ENCODE assay signal across 8 cellular contexts in the genomic region with DNA sequence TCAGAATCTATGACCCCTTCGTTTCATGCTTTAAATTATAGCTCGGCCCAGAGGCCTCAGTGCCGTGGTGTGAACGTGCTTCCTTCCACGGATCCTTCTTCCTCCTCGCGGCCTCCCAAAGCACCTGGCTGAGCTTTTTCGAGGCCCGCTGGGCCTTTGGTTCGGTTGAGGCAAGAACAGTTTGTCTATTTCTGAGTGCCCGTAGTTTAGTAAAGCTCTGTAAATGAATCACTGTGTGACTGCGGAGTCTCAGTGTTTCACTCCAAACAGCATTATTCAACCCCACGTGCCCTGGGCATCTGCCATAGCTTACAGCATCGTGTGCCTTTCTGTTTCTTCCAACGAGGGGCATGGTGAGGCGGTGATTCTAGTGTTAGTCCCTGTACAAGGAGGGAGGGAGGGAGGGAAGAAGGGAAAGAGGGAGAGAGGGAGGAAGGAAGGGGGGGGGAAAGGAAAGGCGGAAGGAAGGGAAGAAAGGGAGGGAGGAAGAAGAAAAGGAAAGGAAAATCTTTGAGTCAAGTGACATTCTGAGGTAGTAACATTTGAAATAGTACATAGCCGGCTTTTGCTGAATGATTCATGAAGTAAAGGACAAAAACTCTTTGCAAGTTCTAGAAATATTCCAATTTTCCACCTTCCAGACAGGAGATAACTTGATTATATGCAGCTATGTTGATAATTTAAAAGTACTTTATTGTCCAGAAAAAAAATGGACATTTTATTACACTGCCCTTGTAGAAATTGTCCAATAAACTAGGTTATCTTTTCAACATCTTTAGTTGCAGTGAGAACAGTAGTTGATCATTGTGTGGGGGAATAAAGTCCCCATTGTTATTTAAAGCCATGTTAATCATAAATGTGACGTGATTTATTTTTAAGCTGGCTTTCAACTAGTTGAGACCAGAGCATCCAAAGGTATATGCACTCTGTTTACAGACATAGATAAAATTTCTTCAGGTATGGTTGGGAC. TPM values are rescaled to one million over a fixed set of nuclear protein-coding genes. Genes with fewer than 3 reads are reported as not detected.
DNase-seq lines count a peak whose midpoint lies in the region; ATAC-seq and TF ChIP-seq lines count a peak whose summit lies in the region.

No MANE protein-coding gene starts in this region.

- peak; percentile 28 for ATAC-seq in Right ventricle myocardium superior (ENCODE audit: poor library complexity)
- no peak for ATAC-seq in PC-3
- ATAC-seq in GM21737 (IDR thresholded peaks at IDR 0.05; ENCODE audit: unreplicated experiment): no peak
- ATAC-seq in GM18861 (IDR thresholded peaks at IDR 0.05; ENCODE audit: unreplicated experiment): no peak

- intact Hi-C loops in Right ventricle myocardium superior (cut with DNase I) (no loop called here), cardiac septum (cut with DNase I) (loop anchor here (10.0 kb wide), 1 partner anchor 141 kb away; no protein-coding TSS in a partner anchor), PC-3 (cut with micrococcal nuclease) (loop anchor here (1.0 to 5.0 kb wide), 8 partner anchors 41 to 151 kb away; partner anchors contain the start of gene PYGL)

- BruUV-seq in PC-3 (replicated peaks; lab: Mats Ljungman, UMichigan): no TSS peak

- H4K20me1 ChIP-seq in PC-3 (ENCODE audit: low read length): no peaks in the 10 kb centered on the region

- H3F3A ChIP-seq in PC-3 (ENCODE audit: low read length, unreplicated experiment): no peaks in the 10 kb centered on the region

- no peaks in the 10 kb centered on the region for H3K79me2 ChIP-seq in PC-3 (ENCODE audit: low read length)

- CTCF ChIA-PET in PC-3 (lab: Charles Lee): interaction anchor here (0.5 to 1.5 kb wide), 3 partner anchors 19 to 96 kb away, joined by 3 read pairs; no protein-coding TSS in a partner anchor

- H3K27me3 ChIP-seq in PC-3 (ENCODE audit: low read length) (peaks cover 6% of the 10 kb centered on the region; the same call in 1 of the 2 replicates), layer of hippocampus (ENCODE audit: control insufficient read depth, insufficient read depth, low read length) (peaks cover 6% of the 10 kb centered on the region)

- H3K4me2 ChIP-seq in PC-3 (ENCODE audit: low read length): peak overlapping the region; percentile 83

- no peaks in the 10 kb centered on the region for H3K9me3 ChIP-seq in PC-3 (ENCODE audit: low read length)

- H3K9ac ChIP-seq in PC-3 (ENCODE audit: low read length): peak overlapping the region; percentile 50

- H3K36me3 ChIP-seq in PC-3 (ENCODE audit: low read depth, low read length): no peaks in the 10 kb centered on the region

- POLR2A ChIA-PET in PC-3 (lab: Charles Lee; ENCODE audit: unreplicated experiment): interaction anchor here (0.6 to 1.3 kb wide), 3 partner anchors 82 to 141 kb away, joined by 3 read pairs; no protein-coding TSS in a partner anchor

- H3K4me1 ChIP-seq in PC-3 (ENCODE audit: insufficient read depth, low read length): peaks cover 12% of the 10 kb centered on the region; the same call in 1 of the 2 replicates

- no peaks in the 10 kb centered on the region for H3K9me2 ChIP-seq in PC-3 (replicated peaks; ENCODE audit: low read length)

- DNase-seq in Right ventricle myocardium superior: peak; percentile 38
- no peak for DNase-seq in cardiac septum (ENCODE audit: low spot score)
- no peak for DNase-seq in PC-3
- DNase-seq in cardiac fibroblast (ENCODE audit: low read depth in 2 of 2): peak; percentile 42 to 51
- peak; percentile 9 for DNase-seq in stimulated activated CD4-positive, alpha-beta T cell treated with anti-CD3 and anti-CD28 coated beads, Interleukin-4, amount 100 ng/mL, for 24 hours

- H3K27ac ChIP-seq in PC-3 (ENCODE audit: low read length) (peak overlapping the region; percentile 45), layer of hippocampus (ENCODE audit: low read depth, low read length) (peak overlapping the region; percentile 95)

- H2AFZ ChIP-seq in PC-3 (ENCODE audit: low read length): peak overlapping the region; percentile 78

- TF ChIP-seq CTCF in PC-3 (conservative IDR thresholded peaks at IDR 0.05; ENCODE audit: low read depth, low read length): no peak
- no peak for TF ChIP-seq CTCF in cardiac fibroblast (IDR thresholded peaks at IDR 0.05; ENCODE audit: low read depth, low read length)

- H3K4me3 ChIP-seq in PC-3 (ENCODE audit: low read length): peak overlapping the region; percentile 66
- H3K4me3 ChIP-seq in cardiac fibroblast (replicated peaks in 1 of 2; ENCODE audit: low read depth in 2 of 2, low read length in 2 of 2): peak overlapping the region; percentile 57 to 66

RNA-seq across cellular contexts. Expression of gene TRIM9, which starts 1.2 kb away (rescaled TPM):
- total RNA-seq in Right ventricle myocardium superior: 0.40 TPM
- 1.5 TPM for total RNA-seq in cardiac septum
- total RNA-seq in PC-3 (2014; rRNA removed): 2.5 and 2.6 TPM in 2 replicates

Comparison
In these comparisons a context has a peak if more than half of its experiments do, and no peak if none do; other contexts are left out.
1. DNase-seq: peak in Right ventricle myocardium superior (single experiment), cardiac fibroblast (2 of 2) and stimulated activated CD4-positive, alpha-beta T cell treated with anti-CD3 and anti-CD28 coated beads, Interleukin-4, amount 100 ng/mL, for 24 hours (single experiment); none in cardiac septum (single experiment) and PC-3 (single experiment).